ENCODE assay signal across 14 cellular contexts in the genomic region with DNA sequence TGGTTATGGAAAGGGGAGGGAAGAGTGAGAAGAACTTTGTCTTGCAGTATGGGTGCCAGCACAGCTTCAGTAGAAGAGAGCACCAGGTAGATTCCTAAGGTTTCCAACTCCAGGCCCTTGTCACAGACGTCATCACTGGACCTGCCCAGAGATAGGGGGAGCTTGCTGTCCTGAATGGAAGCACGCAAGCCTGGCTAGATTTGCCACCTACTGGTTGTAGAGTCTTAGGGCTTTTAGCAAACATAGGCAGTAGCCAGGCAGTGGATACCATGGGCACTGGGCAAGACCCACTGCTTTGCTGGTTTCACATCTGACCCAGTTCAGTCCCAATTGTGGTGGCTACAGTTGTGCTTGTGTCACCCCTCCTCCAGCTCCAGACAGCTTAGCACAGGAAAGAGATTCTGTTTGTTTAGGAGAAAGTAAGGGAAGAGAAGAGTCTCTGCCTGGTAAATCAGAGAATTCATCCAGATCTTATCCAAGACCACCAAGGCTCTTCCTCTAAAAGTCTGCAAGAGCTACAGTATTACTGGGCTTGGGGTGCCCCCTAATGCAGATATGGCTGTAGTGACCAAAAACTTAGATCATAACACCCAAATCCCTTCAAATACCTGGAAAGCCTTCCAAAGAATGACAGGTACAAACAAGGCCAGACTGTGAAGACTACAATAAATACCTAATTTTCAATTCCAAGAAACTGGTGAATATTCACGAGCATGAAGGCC.
A peak's percentile ranks its signal among the peaks of the same experiment; 100 is the strongest.
DNase-seq lines count a peak whose midpoint lies in the region; ATAC-seq, FAIRE-seq and TF ChIP-seq lines count a peak whose summit lies in the region.
"Had no signal": no experiment of that assay in that cellular context is flagged by ENCODE, and none has a peak within 500 bp of the region (broad histone marks: within the 10 kb centered on the region; RNA-seq: fewer than 3 reads in every experiment).

No MANE protein-coding gene starts in this region.

- no peak overlapping the region for H3K27ac ChIP-seq in keratinocyte (ENCODE audit: control insufficient read depth, insufficient read depth, low read length)
- H3K27ac ChIP-seq: thyroid gland had no signal

- TF ChIP-seq CTCF in AG09309 (IDR thresholded peaks at IDR 0.05; ENCODE audit: control insufficient read depth, insufficient read depth, low read depth, low read length, missing control alignments) (peak; percentile 30), keratinocyte (optimal IDR thresholded peaks at IDR 0.05 in 1 of 3, IDR thresholded peaks at IDR 0.05 in 1 of 3, conservative IDR thresholded peaks at IDR 0.05 in 1 of 3; ENCODE audit: extremely low read depth in 1 of 3, insufficient read depth in 2 of 3, low read length in 3 of 3) (peak in 2 of 3 experiments; percentile 4 to 13)

- no peaks in the 10 kb centered on the region for H3K36me3 ChIP-seq in adipocyte (ENCODE audit: control insufficient read depth, insufficient read depth, low read length, severe bottlenecking)
- no peaks in the 10 kb centered on the region for H3K36me3 ChIP-seq in keratinocyte (ENCODE audit: control insufficient read depth in 2 of 2, extremely low read depth in 1 of 2, insufficient read depth in 2 of 2, low read length in 2 of 2)
- H3K36me3 ChIP-seq: thyroid gland had no signal

- H3K4me2 ChIP-seq in keratinocyte (ENCODE audit: control insufficient read depth, extremely low read depth, insufficient read depth, low read depth, low read length) = no peak overlapping the region

- DNase-seq in AG09309 (ENCODE audit: low read depth) (no peak), HT-29 (ENCODE audit: low spot score) (peak; percentile 27), adipocyte (ENCODE audit: low read depth) (peak; percentile 39), keratinocyte (ENCODE audit: low read depth, low spot score) (no peak), NCI-H526 (lab: John Stamatoyannopoulos, UW) (no peak), cerebellum (ENCODE audit: low spot score) (no peak), AG20443 (ENCODE audit: low spot score) (no peak)
- DNase-seq: central memory CD4-positive, alpha-beta T cell; glutamatergic neuron; left cardiac atrium; NCI-H69; SHP77; thyroid gland had no signal

- H3K27me3 ChIP-seq in adipocyte (replicated peaks; ENCODE audit: control insufficient read depth, insufficient read depth, low read length) (peaks cover 3% of the 10 kb centered on the region), keratinocyte (ENCODE audit: control insufficient read depth, extremely low read depth, insufficient read depth, low read length) (no peaks in the 10 kb centered on the region)
- H3K27me3 ChIP-seq: thyroid gland had no signal

- ATAC-seq in GM18858 (IDR thresholded peaks at IDR 0.05; ENCODE audit: unreplicated experiment) = no peak
- ATAC-seq: left cardiac atrium had no signal

- no peaks in the 10 kb centered on the region for H3K9me3 ChIP-seq in adipocyte (ENCODE audit: control insufficient read depth, low read length)
- no peaks in the 10 kb centered on the region for H3K9me3 ChIP-seq in keratinocyte (ENCODE audit: control insufficient read depth, low read depth, low read length)
- H3K9me3 ChIP-seq: thyroid gland had no signal

- H3K4me1 ChIP-seq in adipocyte (ENCODE audit: control insufficient read depth, insufficient read depth, low read length) (no peaks in the 10 kb centered on the region), keratinocyte (ENCODE audit: control insufficient read depth, extremely low read depth, insufficient read depth, low read length) (no peaks in the 10 kb centered on the region)
- H3K4me1 ChIP-seq: thyroid gland had no signal

- no peaks in the 10 kb centered on the region for H3K9me1 ChIP-seq in keratinocyte (ENCODE audit: control insufficient read depth, extremely low read depth, insufficient read depth, low read length)

- no peak overlapping the region for H3K4me3 ChIP-seq in AG09309 (ENCODE audit: control insufficient read depth, low read depth, low read length)
- H3K4me3 ChIP-seq in adipocyte (ENCODE audit: low read length) = no peak overlapping the region
- no peak overlapping the region for H3K4me3 ChIP-seq in keratinocyte (ENCODE audit: control insufficient read depth in 2 of 3, extremely low read depth in 1 of 3, insufficient read depth in 2 of 3, low read depth in 1 of 3, low read length in 3 of 3)
- H3K4me3 ChIP-seq: thyroid gland had no signal

- FAIRE-seq in keratinocyte (lab: Jason Lieb, UNC) = no peak

- H2AFZ ChIP-seq in keratinocyte (ENCODE audit: control insufficient read depth, low read length) = no peak overlapping the region

- no peaks in the 10 kb centered on the region for H3K79me2 ChIP-seq in keratinocyte (ENCODE audit: control insufficient read depth, insufficient read depth, low read length)

- H3K9ac ChIP-seq in adipocyte (ENCODE audit: low read length) (no peak overlapping the region), keratinocyte (ENCODE audit: control insufficient read depth, extremely low read depth, insufficient read depth, low read length) (no peak overlapping the region)

- dilution Hi-C loops in keratinocyte (cut with MboI; ENCODE audit: extremely low pct_ligation_motif_present, low sequenced_read_pairs) = no loop called here

- no peaks in the 10 kb centered on the region for H4K20me1 ChIP-seq in keratinocyte (ENCODE audit: control insufficient read depth, extremely low read depth, insufficient read depth, low read length)

Comparison
In these comparisons a context has a peak if more than half of its experiments do, and no peak if none do; other contexts are left out.
1. DNase-seq: peak in HT-29 (single experiment) and adipocyte (single experiment); none in AG09309 (single experiment), keratinocyte (single experiment), NCI-H526 (0 of 2), cerebellum (single experiment) and AG20443 (single experiment).